Comparison of ENCODE assay signal across 12 cellular contexts in the genomic region with DNA sequence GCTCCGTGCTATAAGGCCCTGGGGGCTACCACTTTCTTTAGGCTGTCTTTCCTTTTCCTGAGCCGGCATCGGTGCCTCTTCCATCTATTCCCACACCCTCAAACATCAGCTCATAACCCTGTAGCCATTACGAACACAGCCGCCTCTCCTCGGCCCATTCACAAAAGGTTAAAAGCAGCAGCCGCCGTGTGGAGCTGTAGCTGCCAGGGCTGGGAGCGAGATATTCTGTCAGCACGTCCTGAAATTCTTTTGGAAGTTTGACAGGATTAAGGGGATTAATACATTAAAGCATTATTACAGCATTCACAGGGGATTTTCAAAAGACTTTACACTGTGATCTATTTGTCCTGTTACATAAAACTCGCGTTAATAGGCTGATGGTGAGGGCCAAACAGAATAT.
"Had no signal": no experiment of that assay in that cellular context is flagged by ENCODE, and none has a peak within 500 bp of the region (broad histone marks: within the 10 kb centered on the region; RNA-seq: fewer than 3 reads in every experiment).

No MANE protein-coding gene starts in this region.

- H3K36me3 Mint-ChIP-seq: activated naive CD8-positive, alpha-beta T cell had no signal

- H3K4me3 Mint-ChIP-seq: activated naive CD8-positive, alpha-beta T cell; activated T-cell treated with anti-CD3 and anti-CD28 coated beads, Interleukin-2, amount 50 U/mL, for 4 hours; nephron progenitor cell had no signal

- H3K4me1 ChIP-seq: heart right ventricle, parathyroid adenoma, right atrium auricular region had no signal

- H3K9ac ChIP-seq: parathyroid adenoma had no signal

- H3K4me2 ChIP-seq: smooth muscle cell had no signal

- H3K79me2 ChIP-seq: parathyroid adenoma had no signal

- H3K9me3 ChIP-seq: right atrium auricular region had no signal

- H3K27me3 Mint-ChIP-seq: activated naive CD8-positive, alpha-beta T cell had no signal

- H3K27ac Mint-ChIP-seq: activated naive CD8-positive, alpha-beta T cell had no signal

- H3K27ac ChIP-seq: heart right ventricle, parathyroid adenoma, right atrium auricular region had no signal

- DNase-seq: activated CD4-positive, alpha-beta T cell treated with anti-CD3 and anti-CD28 coated beads, Interleukin-2, amount 50 U/mL, for 4 hours; activated effector memory CD4-positive, alpha-beta T cell treated with anti-CD3 and anti-CD28 coated beads, Interleukin-2, amount 50 U/mL, for 16 hours; activated T-cell treated with anti-CD3 and anti-CD28 coated beads, Interleukin-2, amount 50 U/mL, for 4 hours; effector CD4-positive, alpha-beta T cell; foreskin melanocyte; T-helper 2 cell had no signal

- H3K9me3 Mint-ChIP-seq: activated T-cell treated with anti-CD3 and anti-CD28 coated beads, Interleukin-2, amount 50 U/mL, for 4 hours; nephron progenitor cell had no signal

- H3K36me3 ChIP-seq: heart right ventricle, right atrium auricular region had no signal

- H2AFZ ChIP-seq: parathyroid adenoma had no signal

- ATAC-seq: activated T-cell treated with anti-CD3 and anti-CD28 coated beads, Interleukin-2, amount 50 U/mL, for 4 hours had no signal

- H3K4me3 ChIP-seq: heart right ventricle, right atrium auricular region, smooth muscle cell had no signal

- H3K27me3 ChIP-seq: right atrium auricular region had no signal
